ENCODE assay signal across 8 cellular contexts in genomic region chr19:13838943-13839192, GRCh38. TPM values are rescaled to one million over a fixed set of nuclear protein-coding genes. Genes with fewer than 3 reads are reported as not detected.
DNase-seq lines count a peak whose midpoint lies in the region; ATAC-seq and TF ChIP-seq lines count a peak whose summit lies in the region.
"Had no signal": no experiment of that assay in that cellular context is flagged by ENCODE, and none has a peak within 500 bp of the region (broad histone marks: within the 10 kb centered on the region; RNA-seq: fewer than 3 reads in every experiment).

No MANE protein-coding gene starts in this region.

- no peak overlapping the region for H3T11ph ChIP-seq in H9 (ENCODE audit: low read length)

- no CpG with 5 or more reads among the region's 13 CpGs for WGBS in H9 (ENCODE audit: extremely low coverage, insufficient read length, low lambda C conversion rate)
- 83% methylated on average over 13 of the region's 13 CpGs for WGBS in hepatocyte (ENCODE audit: low lambda C conversion rate, missing lambda C conversion rate)

- H3K9me3 Mint-ChIP-seq in H9: no peaks in the 10 kb centered on the region
- H3K9me3 Mint-ChIP-seq in activated CD8-positive, alpha-beta T cell treated with anti-CD3 and anti-CD28 coated beads for 36 hours: no peaks in the 10 kb centered on the region

- H3K79me2 ChIP-seq in H9 (ENCODE audit: insufficient read depth, low read length) (no peaks in the 10 kb centered on the region; the same call in 1 of the 2 replicates), hepatocyte (peaks cover 70% of the 10 kb centered on the region)

- H3K23me2 ChIP-seq in H9 (ENCODE audit: insufficient read length, low read depth, low read length, poor library complexity, severe bottlenecking): peaks cover 11% of the 10 kb centered on the region

- H2BK120ac ChIP-seq in H9 (ENCODE audit: low read depth, low read length, poor library complexity, severe bottlenecking): no peak overlapping the region

- no peak overlapping the region for H2BK5ac ChIP-seq in H9 (ENCODE audit: insufficient read length, low read length)

- H2BK12ac ChIP-seq in H9 (ENCODE audit: insufficient read length, low read depth, low read length): no peak overlapping the region

- H3K14ac ChIP-seq in H9 (ENCODE audit: insufficient read depth, low read length): no peak overlapping the region; the same call in 1 of the 2 replicates

- H3K36me3 Mint-ChIP-seq in H9 (ENCODE audit: insufficient read depth in 1 of 3, low read depth in 3 of 3): no peaks in the 10 kb centered on the region
- H3K36me3 Mint-ChIP-seq in activated CD8-positive, alpha-beta T cell treated with anti-CD3 and anti-CD28 coated beads for 36 hours (ENCODE audit: low read depth): peaks cover 62% of the 10 kb centered on the region
- H3K36me3 Mint-ChIP-seq: brain had no signal

- H3K23ac ChIP-seq in H9 (ENCODE audit: insufficient read length, low read depth, low read length): no peak overlapping the region

- H3K4me1 ChIP-seq in H9 (ENCODE audit: insufficient read depth, low read length) (no peaks in the 10 kb centered on the region; the same call in 1 of the 2 replicates), hepatocyte (ENCODE audit: insufficient read depth) (peaks cover 43% of the 10 kb centered on the region), stomach smooth muscle (ENCODE audit: control insufficient read depth, insufficient read depth, low read length) (peaks cover 85% of the 10 kb centered on the region)

- DNase-seq in H9 (peak; percentile 40), hepatocyte (ENCODE audit: low spot score) (peak; percentile 43)
- no peak for DNase-seq in activated CD8-positive, alpha-beta T cell treated with anti-CD3 and anti-CD28 coated beads for 36 hours

- no peaks in the 10 kb centered on the region for H3K27me3 Mint-ChIP-seq in H9 (ENCODE audit: low read depth)
- H3K27me3 Mint-ChIP-seq in activated CD8-positive, alpha-beta T cell treated with anti-CD3 and anti-CD28 coated beads for 36 hours: no peaks in the 10 kb centered on the region

- H2AFZ ChIP-seq in H9 (ENCODE audit: low read length) (no peak overlapping the region), hepatocyte (no peak overlapping the region)

- H4K5ac ChIP-seq in H9 (ENCODE audit: insufficient read length, low read depth, low read length): no peak overlapping the region

- no peak overlapping the region for H4K8ac ChIP-seq in H9 (replicated peaks; ENCODE audit: insufficient read length, low read depth, low read length)

- intact Hi-C loops in activated CD8-positive, alpha-beta T cell treated with anti-CD3 and anti-CD28 coated beads for 36 hours (cut with micrococcal nuclease): loop anchor here (5.0 kb wide), 1 partner anchor 42 kb away; the partner anchor contains the start of gene ZSWIM4

- POLR2A ChIA-PET in activated CD8-positive, alpha-beta T cell treated with anti-CD3 and anti-CD28 coated beads for 36 hours (lab: Charles Lee): interaction anchor here (1.2 to 5.8 kb wide), 6 partner anchors 10 to 721 kb away, joined by 3 to 78 read pairs (median 6); partner anchors contain the start of gene NACC1

- peak overlapping the region; percentile 0 for H4K91ac ChIP-seq in H9 (ENCODE audit: insufficient read length, low read depth, low read length)

- no peaks in the 10 kb centered on the region for H3K79me1 ChIP-seq in H9 (ENCODE audit: insufficient read depth, low read depth, low read length, poor library complexity, severe bottlenecking)

- no peak overlapping the region for H3K56ac ChIP-seq in H9 (ENCODE audit: insufficient read length, low read depth, low read length)

- no peak overlapping the region for H3K4me3 ChIP-seq in hepatocyte
- peak overlapping the region; percentile 79 to 86 for H3K4me3 ChIP-seq in stomach smooth muscle (ENCODE audit: low read length in 2 of 2)

- no peak overlapping the region for H3K4ac ChIP-seq in H9 (ENCODE audit: low read depth, low read length)

- peak overlapping the region in 1 of 3 experiments; percentile 55; a peak in 1 of 7 replicates for H3K27ac Mint-ChIP-seq in H9
- H3K27ac Mint-ChIP-seq in activated CD8-positive, alpha-beta T cell treated with anti-CD3 and anti-CD28 coated beads for 36 hours: peak overlapping the region; percentile 99

- CTCF ChIA-PET in activated CD8-positive, alpha-beta T cell treated with anti-CD3 and anti-CD28 coated beads for 36 hours (lab: Charles Lee): interaction anchor here (1.2 to 2.5 kb wide), 3 partner anchors 8 to 23 kb away, joined by 3 to 15 read pairs (median 3); no protein-coding TSS in a partner anchor

- no peak overlapping the region for H2AK5ac ChIP-seq in H9 (ENCODE audit: insufficient read length, low read length)

- H3K36me3 ChIP-seq in hepatocyte (replicated peaks; ENCODE audit: insufficient read depth, low read depth) (no peaks in the 10 kb centered on the region), stomach smooth muscle (ENCODE audit: control insufficient read depth in 2 of 2, insufficient read depth in 2 of 2, low read length in 2 of 2) (peaks cover 16 to 20% of the 10 kb centered on the region in 2 donors)

- no peak overlapping the region for H3K27ac ChIP-seq in H9 (ENCODE audit: insufficient read length, low read depth, low read length)
- peak overlapping the region; percentile 94 for H3K27ac ChIP-seq in hepatocyte
- H3K27ac ChIP-seq in stomach smooth muscle (ENCODE audit: low read length): peak overlapping the region; percentile 100

- no peak overlapping the region for H2BK20ac ChIP-seq in H9 (ENCODE audit: low read depth, low read length, poor library complexity, severe bottlenecking)

- no peaks in the 10 kb centered on the region for H4K20me1 ChIP-seq in H9 (ENCODE audit: control insufficient read depth, insufficient read depth, insufficient read length)
- peaks cover 83% of the 10 kb centered on the region for H4K20me1 ChIP-seq in hepatocyte (ENCODE audit: insufficient read depth, poor library complexity, severe bottlenecking)

- TF ChIP-seq CTCF in H9 (conservative IDR thresholded peaks at IDR 0.05) (no peak), hepatocyte (IDR thresholded peaks at IDR 0.05; ENCODE audit: poor library complexity) (no peak)
- TF ChIP-seq CTCF in activated CD8-positive, alpha-beta T cell treated with anti-CD3 and anti-CD28 coated beads for 36 hours (IDR thresholded peaks at IDR 0.05): no peak

- no peaks in the 10 kb centered on the region for H3K27me3 ChIP-seq in H9 (ENCODE audit: insufficient read depth, low read length)
- no peaks in the 10 kb centered on the region for H3K27me3 ChIP-seq in hepatocyte
- H3K27me3 ChIP-seq in stomach smooth muscle (ENCODE audit: control insufficient read depth in 1 of 2, insufficient read depth in 2 of 2, low read length in 2 of 2): no peaks in the 10 kb centered on the region

- H3K4me1 Mint-ChIP-seq in H9: peaks cover 13 to 28% of the 10 kb centered on the region in 2 experiments
- H3K4me1 Mint-ChIP-seq in activated CD8-positive, alpha-beta T cell treated with anti-CD3 and anti-CD28 coated beads for 36 hours (ENCODE audit: low read depth): peaks cover 36% of the 10 kb centered on the region

- H3K4me2 ChIP-seq in H9 (ENCODE audit: insufficient read depth, insufficient read length, low read length): no peak overlapping the region
- H3K4me2 ChIP-seq in hepatocyte: peak overlapping the region; percentile 91

- H3K9ac ChIP-seq in H9 (ENCODE audit: extremely low read depth, insufficient read length, low read length) (no peak overlapping the region), stomach smooth muscle (ENCODE audit: low read length in 2 of 2) (peak overlapping the region; percentile 68 to 98)

- H3K18ac ChIP-seq in H9 (ENCODE audit: insufficient read length, low read depth, low read length): no peak overlapping the region

- no peak overlapping the region; the same call in 1 of the 2 replicates for H2BK15ac ChIP-seq in H9 (ENCODE audit: low read depth, low read length)

- no peaks in the 10 kb centered on the region for H3K9me3 ChIP-seq in H9 (ENCODE audit: control insufficient read depth, low read depth, low read length)
- H3K9me3 ChIP-seq in hepatocyte (ENCODE audit: low read depth): no peaks in the 10 kb centered on the region
- no peaks in the 10 kb centered on the region for H3K9me3 ChIP-seq in stomach smooth muscle (ENCODE audit: control insufficient read depth in 2 of 2, low read length in 2 of 2)

- ATAC-seq in activated CD8-positive, alpha-beta T cell treated with anti-CD3 and anti-CD28 coated beads for 36 hours: no peak
- ATAC-seq in GM18520 (IDR thresholded peaks at IDR 0.05; ENCODE audit: unreplicated experiment) (no peak), GM21619 (IDR thresholded peaks at IDR 0.05; ENCODE audit: unreplicated experiment) (no peak), GM18909 (IDR thresholded peaks at IDR 0.05; ENCODE audit: poor library complexity, unreplicated experiment) (no peak)

- no peaks in the 10 kb centered on the region for H3K9me2 ChIP-seq in hepatocyte (replicated peaks; ENCODE audit: insufficient read depth)

- no peak overlapping the region for H3K4me3 Mint-ChIP-seq in H9
- peak overlapping the region; percentile 97 for H3K4me3 Mint-ChIP-seq in activated CD8-positive, alpha-beta T cell treated with anti-CD3 and anti-CD28 coated beads for 36 hours

RNA-seq across cellular contexts. Expression of gene NANOS3, which starts 38.1 kb away (rescaled TPM):
- total RNA-seq in H9 (2021): not detected in 2 replicates
- total RNA-seq in activated CD8-positive, alpha-beta T cell treated with anti-CD3 and anti-CD28 coated beads for 36 hours: 1 to 10 TPM in 1 of 2 experiments, under 1 TPM in 1; 0.56 to 1.3 TPM
- 0.60 TPM in 1 of 2 replicates, not detected in the other for total RNA-seq in hepatocyte
- polyA plus RNA-seq in hepatocyte: 2.1 and 4.0 TPM in 2 replicates

RNA-seq across cellular contexts. Expression of gene ZSWIM4, which starts 43.6 kb away (rescaled TPM):
- 50.7 and 53.1 TPM in 2 replicates for total RNA-seq in H9 (2021)
- total RNA-seq in activated CD8-positive, alpha-beta T cell treated with anti-CD3 and anti-CD28 coated beads for 36 hours: 1 to 10 TPM; 6.6 to 6.8 TPM
- 3.1 and 3.7 TPM in 2 replicates for total RNA-seq in hepatocyte
- 2.8 and 3.5 TPM in 2 replicates for polyA plus RNA-seq in hepatocyte
